In genomic region chr10:7795605-7796004, GRCh38 we compare ENCODE assay signal across 1 cellular context.
A peak's percentile ranks its signal among the peaks of the same experiment; 100 is the strongest.
TF ChIP-seq lines count a peak whose summit lies in the region.

No MANE protein-coding gene starts in this region.

TF ChIP-seq in HepG2, 621 proteins besides CTCF, POLR2A, EP300 and RAD21 (continues in another document):
- no peak for TF ChIP-seq ZBTB7B (CRISPR knock-in tag; IDR thresholded peaks at IDR 0.05)
- no peak for TF ChIP-seq ZFP41 (CRISPR knock-in tag; IDR thresholded peaks at IDR 0.05; ENCODE audit: borderline replicate concordance)
- TF ChIP-seq ZNF281 (CRISPR knock-in tag; IDR thresholded peaks at IDR 0.05; ENCODE audit: borderline replicate concordance): no peak
- no peak for TF ChIP-seq ZBTB4 (CRISPR knock-in tag; IDR thresholded peaks at IDR 0.05; ENCODE audit: borderline replicate concordance)
- no peak for TF ChIP-seq U2AF2 (IDR thresholded peaks at IDR 0.05; ENCODE audit: low read depth, low read length)
- 0 out of 2 replicates have a peak, but pooled peaks have one; percentile 11 for TF ChIP-seq RARA (CRISPR knock-in tag; IDR thresholded peaks at IDR 0.05)
- TF ChIP-seq SOX13 (IDR thresholded peaks at IDR 0.05): no peak
- TF ChIP-seq SOX13 (CRISPR knock-in tag; conservative IDR thresholded peaks at IDR 0.05 in 1 of 2, IDR thresholded peaks at IDR 0.05 in 1 of 2): peak in 1 of 2 experiments; percentile 78; a peak in 2 of 4 replicates
- no peak for TF ChIP-seq KLF12 (CRISPR knock-in tag; IDR thresholded peaks at IDR 0.05; ENCODE audit: borderline replicate concordance)
- TF ChIP-seq ZNF326 (CRISPR knock-in tag; IDR thresholded peaks at IDR 0.05; ENCODE audit: borderline replicate concordance): no peak
- TF ChIP-seq SALL2 (CRISPR knock-in tag; IDR thresholded peaks at IDR 0.05): no peak
- TF ChIP-seq THRA (CRISPR knock-in tag; IDR thresholded peaks at IDR 0.05; ENCODE audit: borderline replicate concordance): no peak
- no peak for TF ChIP-seq ZBED4 (CRISPR knock-in tag; IDR thresholded peaks at IDR 0.05; ENCODE audit: borderline replicate concordance)
- TF ChIP-seq BHLHE40 (IDR thresholded peaks at IDR 0.05; ENCODE audit: low read length): 0 out of 2 replicates have a peak, but pooled peaks have one; percentile 18
- no peak for TF ChIP-seq TBP (CRISPR knock-in tag; IDR thresholded peaks at IDR 0.05)
- TF ChIP-seq ELF1 (CRISPR knock-in tag; IDR thresholded peaks at IDR 0.05): no peak
- TF ChIP-seq EEA1 (CRISPR knock-in tag; IDR thresholded peaks at IDR 0.05; ENCODE audit: borderline replicate concordance): no peak
- TF ChIP-seq IRF2 (CRISPR knock-in tag; IDR thresholded peaks at IDR 0.05): peak; percentile 26; the same call in 1 of the 2 replicates
- no peak for TF ChIP-seq ZNF546 (CRISPR knock-in tag; conservative IDR thresholded peaks at IDR 0.05)
- TF ChIP-seq ZNF563 (CRISPR knock-in tag; IDR thresholded peaks at IDR 0.05): no peak
- peak; percentile 54; the same call in 1 of the 2 replicates for TF ChIP-seq RFX3 (CRISPR knock-in tag; IDR thresholded peaks at IDR 0.05)
- TF ChIP-seq ZBTB46 (CRISPR knock-in tag; IDR thresholded peaks at IDR 0.05; ENCODE audit: borderline replicate concordance): no peak
- TF ChIP-seq CREB1 (IDR thresholded peaks at IDR 0.05): no peak
- TF ChIP-seq CREB1 (CRISPR knock-in tag; IDR thresholded peaks at IDR 0.05): 0 out of 2 replicates have a peak, but pooled peaks have one; percentile 35
- no peak for TF ChIP-seq ZNF550 (CRISPR knock-in tag; IDR thresholded peaks at IDR 0.05; ENCODE audit: borderline replicate concordance)
- 0 out of 2 replicates have a peak, but pooled peaks have one; percentile 22 for TF ChIP-seq ARID3A (IDR thresholded peaks at IDR 0.05; ENCODE audit: low read depth, low read length)
- TF ChIP-seq ZFP1 (CRISPR knock-in tag; IDR thresholded peaks at IDR 0.05): 0 out of 2 replicates have a peak, but pooled peaks have one; percentile 38
- TF ChIP-seq HOMEZ (CRISPR knock-in tag; IDR thresholded peaks at IDR 0.05; ENCODE audit: low read depth): peak; percentile 77; the same call in 1 of the 2 replicates
- peak; percentile 40; the same call in 1 of the 2 replicates for TF ChIP-seq GATAD2A (CRISPR knock-in tag; IDR thresholded peaks at IDR 0.05)
- no peak for TF ChIP-seq DDIT3 (CRISPR knock-in tag; IDR thresholded peaks at IDR 0.05)
- TF ChIP-seq SAP130 (CRISPR knock-in tag; IDR thresholded peaks at IDR 0.05; ENCODE audit: low read depth): peak; percentile 88
- TF ChIP-seq ZNF614 (CRISPR knock-in tag; IDR thresholded peaks at IDR 0.05; ENCODE audit: borderline replicate concordance): 0 out of 2 replicates have a peak, but pooled peaks have one; percentile 24
- peak; percentile 63; the same call in 1 of the 2 replicates for TF ChIP-seq TBX3 (IDR thresholded peaks at IDR 0.05; ENCODE audit: borderline replicate concordance)
- TF ChIP-seq FOXK2 (IDR thresholded peaks at IDR 0.05): peak; percentile 84
- TF ChIP-seq MAX (IDR thresholded peaks at IDR 0.05): peak; percentile 68
- TF ChIP-seq SOX5 (CRISPR knock-in tag; IDR thresholded peaks at IDR 0.05; ENCODE audit: borderline replicate concordance): peak; percentile 48; the same call in 1 of the 2 replicates
- TF ChIP-seq RFXAP (CRISPR knock-in tag; IDR thresholded peaks at IDR 0.05; ENCODE audit: borderline replicate concordance): no peak
- no peak for TF ChIP-seq KLF9 (CRISPR knock-in tag; IDR thresholded peaks at IDR 0.05; ENCODE audit: low read depth)
- TF ChIP-seq RFX1 (IDR thresholded peaks at IDR 0.05): peak; percentile 40; the same call in 1 of the 2 replicates
- TF ChIP-seq TEAD3 (CRISPR knock-in tag; optimal IDR thresholded peaks at IDR 0.05; ENCODE audit: borderline replicate concordance): peak; percentile 25
- no peak for TF ChIP-seq ZNF780A (CRISPR knock-in tag; IDR thresholded peaks at IDR 0.05)
- no peak for TF ChIP-seq ZNF839 (CRISPR knock-in tag; IDR thresholded peaks at IDR 0.05; ENCODE audit: borderline replicate concordance)
- peak; percentile 60 for TF ChIP-seq NCOA2 (CRISPR knock-in tag; IDR thresholded peaks at IDR 0.05)
- TF ChIP-seq GABPA (IDR thresholded peaks at IDR 0.05; ENCODE audit: low read depth, low read length): no peak
- TF ChIP-seq GABPA (CRISPR knock-in tag; IDR thresholded peaks at IDR 0.05; ENCODE audit: low read depth): no peak
